ENCODE assay signal across 10 cellular contexts in genomic region chr2:9627310-9627709, GRCh38. TPM values are rescaled to one million over a fixed set of nuclear protein-coding genes. Genes with fewer than 3 reads are reported as not detected.
DNase-seq lines count a peak whose midpoint lies in the region; ATAC-seq and TF ChIP-seq lines count a peak whose summit lies in the region.
"Had no signal": no experiment of that assay in that cellular context is flagged by ENCODE, and none has a peak within 500 bp of the region (broad histone marks: within the 10 kb centered on the region; RNA-seq: fewer than 3 reads in every experiment).

No MANE protein-coding gene starts in this region.

- POLR2A ChIA-PET in WTC11 (lab: Charles Lee), result no interaction called here

- peaks cover 54% of the 10 kb centered on the region for H3K4me1 Mint-ChIP-seq in WTC11

- no peaks in the 10 kb centered on the region for H3K9me3 Mint-ChIP-seq in WTC11

- H3K4me3 Mint-ChIP-seq in WTC11, result no peak overlapping the region; the same call in 1 of the 2 replicates

- H3K27me3 Mint-ChIP-seq in WTC11 (ENCODE audit: low read depth), result peaks cover 9% of the 10 kb centered on the region

- peak; percentile 40 for DNase-seq in activated naive CD4-positive, alpha-beta T cell treated with Interleukin-2 at 50 U/mL for 16 hours
- DNase-seq in activated naive CD4-positive, alpha-beta T cell (lab: John Stamatoyannopoulos, UW), result no peak
- DNase-seq in WTC11 (ENCODE audit: low spot score) (no peak), fibroblast of peridontal ligament (ENCODE audit: extremely low read depth) (peak; percentile 24), NCI-H524 (lab: John Stamatoyannopoulos, UW) (no peak), left ventricle myocardium superior (no peak)
- DNase-seq: kidney, NCI-H187 treated with DMSO at 0.1 percent for 48 hours had no signal

- peak overlapping the region; percentile 55 for H3K27ac Mint-ChIP-seq in WTC11

- no peak overlapping the region for H3K9ac ChIP-seq in subcutaneous abdominal adipose tissue (ENCODE audit: low read length in 5 of 5)

- peaks cover 4 to 52% (median 45%) of the 10 kb centered on the region in 5 donors for H3K4me1 ChIP-seq in subcutaneous abdominal adipose tissue (ENCODE audit: control insufficient read depth in 5 of 5, insufficient read depth in 5 of 5, low read length in 5 of 5)

- no peaks in the 10 kb centered on the region for H3K27me3 ChIP-seq in subcutaneous abdominal adipose tissue (ENCODE audit: control insufficient read depth in 5 of 5, insufficient read depth in 4 of 5, low read length in 5 of 5)

- H3K36me3 ChIP-seq in subcutaneous abdominal adipose tissue (ENCODE audit: control insufficient read depth in 5 of 5, insufficient read depth in 5 of 5, low read length in 5 of 5), result peaks cover 0 to 23% (median 5%) of the 10 kb centered on the region in 5 donors

- peak overlapping the region in 3 of 5 donors; percentile 1 to 34 (median 6) for H3K4me3 ChIP-seq in subcutaneous abdominal adipose tissue (ENCODE audit: low read depth in 1 of 5, low read length in 5 of 5)

- ATAC-seq in WTC11 (no peak), HG03097 (IDR thresholded peaks at IDR 0.05; ENCODE audit: low FRiP score, unreplicated experiment) (no peak), left ventricle myocardium superior (no peak)

- TF ChIP-seq CTCF in WTC11 (IDR thresholded peaks at IDR 0.05), result no peak

- no peaks in the 10 kb centered on the region for H3K9me3 ChIP-seq in subcutaneous abdominal adipose tissue (ENCODE audit: control insufficient read depth in 5 of 5, low read length in 5 of 5)

- intact Hi-C loops in left ventricle myocardium superior (cut with micrococcal nuclease), result no loop called here

- peaks cover 56% of the 10 kb centered on the region for H3K36me3 Mint-ChIP-seq in WTC11

- CTCF ChIA-PET in WTC11 (lab: Charles Lee), result no interaction called here

- no peak overlapping the region for H3K27ac ChIP-seq in subcutaneous abdominal adipose tissue (ENCODE audit: low read depth, low read length)

TF ChIP-seq in WTC11, 78 proteins besides CTCF, POLR2A, EP300 and RAD21:
- no peak for TF ChIP-seq MAX (CRISPR knock-in tag; IDR thresholded peaks at IDR 0.05)
- TF ChIP-seq TEAD4 (CRISPR knock-in tag; IDR thresholded peaks at IDR 0.05), result no peak
- no peak for TF ChIP-seq ZNF232 (CRISPR knock-in tag; IDR thresholded peaks at IDR 0.05)
- no peak for TF ChIP-seq ZMAT4 (CRISPR knock-in tag; IDR thresholded peaks at IDR 0.05)
- no peak for TF ChIP-seq MYBL2 (CRISPR knock-in tag; IDR thresholded peaks at IDR 0.05)

RNA-seq across cellular contexts. Expression of gene YWHAQ, which starts 3.5 kb away (rescaled TPM):
- 394 to 395 TPM (median 395 TPM) in 3 replicates for total RNA-seq in WTC11 (2021)
- 119 TPM for total RNA-seq in left ventricle myocardium superior

Comparison
In these comparisons a context has a peak if more than half of its experiments do, and no peak if none do; other contexts are left out.
1. DNase-seq: peak in activated naive CD4-positive, alpha-beta T cell treated with Interleukin-2 at 50 U/mL for 16 hours (single experiment) and fibroblast of peridontal ligament (single experiment); none in activated naive CD4-positive, alpha-beta T cell (0 of 4), WTC11 (single experiment), NCI-H524 (0 of 2) and left ventricle myocardium superior (single experiment).